ENCODE assay signal across 8 cellular contexts in genomic region chr9:33447404-33448158, GRCh38. TPM values are rescaled to one million over a fixed set of nuclear protein-coding genes. Genes with fewer than 3 reads are reported as not detected.
DNase-seq lines count a peak whose midpoint lies in the region; ATAC-seq, FAIRE-seq and TF ChIP-seq lines count a peak whose summit lies in the region.

Gene AQP3, minus strand, starts transcription at chr9:33447593. Its CDS starts 63 bp downstream, at chr9:33447530.

- peak; percentile 88 for ATAC-seq in SK-N-SH treated with all-trans-retinoic acid at 6 μM for 48 hours
- no peak for ATAC-seq in GM19395 (IDR thresholded peaks at IDR 0.05; ENCODE audit: unreplicated experiment)
- ATAC-seq in HG03571 (IDR thresholded peaks at IDR 0.05; ENCODE audit: unreplicated experiment): no peak

- 4% methylated on average over 48 of the region's 48 CpGs for WGBS in HUES64
- WGBS in sigmoid colon, 2 donors: 2 to 3% methylated on average over 48 of the region's 48 CpGs

- FAIRE-seq in GM12892 (lab: Jason Lieb, UNC): peak; percentile 64

- peak in 1 of 4 experiments; percentile 29 for TF ChIP-seq CTCF in sigmoid colon (IDR thresholded peaks at IDR 0.05)

- H3K4me3 ChIP-seq in HUES64 (ENCODE audit: low read length) (peak within 1 kb of the TSS; percentile 51), adipocyte (ENCODE audit: low read length) (peak within 1 kb of the TSS; percentile 86), sigmoid colon (peak within 1 kb of the TSS; percentile 28 to 56 (median 49))

- H3K36me3 ChIP-seq in HUES64 (ENCODE audit: insufficient read depth, low read length) (no peaks in the 10 kb centered on the region), adipocyte (ENCODE audit: control insufficient read depth, insufficient read depth, low read length, severe bottlenecking) (peaks cover 2% of the 10 kb centered on the region), sigmoid colon (no peaks in the 10 kb centered on the region)

- H3K27me3 ChIP-seq in HUES64 (ENCODE audit: insufficient read depth, low read length) (peaks cover 23% of the 10 kb centered on the region), adipocyte (replicated peaks; ENCODE audit: control insufficient read depth, insufficient read depth, low read length) (peaks cover 7% of the 10 kb centered on the region), sigmoid colon (no peaks in the 10 kb centered on the region)

- H3K27ac ChIP-seq in HUES64 (ENCODE audit: low read depth, low read length) (no peak within 1 kb of the TSS), sigmoid colon (peak within 1 kb of the TSS in 3 of 4 donors; percentile 27 to 53 (median 51))

- H3K9me3 ChIP-seq in HUES64 (ENCODE audit: insufficient read depth, low read depth, low read length): no peaks in the 10 kb centered on the region
- H3K9me3 ChIP-seq in adipocyte (ENCODE audit: control insufficient read depth, low read length): no peaks in the 10 kb centered on the region
- H3K9me3 ChIP-seq in sigmoid colon: no peaks in the 10 kb centered on the region

- TF ChIP-seq POLR2A in GM12892 (IDR thresholded peaks at IDR 0.05; ENCODE audit: low read depth, low read length) (no peak), sigmoid colon (IDR thresholded peaks at IDR 0.05) (no peak)

- intact Hi-C loops in sigmoid colon (cut with DNase I): loop anchor here (2.0 kb wide), 1 partner anchor 19 kb away; no protein-coding TSS in a partner anchor

- TF ChIP-seq EP300 in sigmoid colon (IDR thresholded peaks at IDR 0.05): no peak

- no peak within 1 kb of the TSS for H3K9ac ChIP-seq in HUES64 (ENCODE audit: low read depth, low read length)
- peak within 1 kb of the TSS; percentile 85 for H3K9ac ChIP-seq in adipocyte (ENCODE audit: low read length)

- DNase-seq in GM12892 (ENCODE audit: insufficient read length) (peak; percentile 58), adipocyte (ENCODE audit: low read depth) (peak; percentile 81), hypothalamus (lab: John Stamatoyannopoulos, UW) (peak in 26 of 51 donors; percentile 3 to 63 (median 22)), sigmoid colon (peak; percentile 80)

- H3K4me1 ChIP-seq in HUES64 (ENCODE audit: insufficient read depth, low read length) (peaks cover 9% of the 10 kb centered on the region; the same call in 1 of the 2 replicates), adipocyte (ENCODE audit: control insufficient read depth, insufficient read depth, low read length) (peaks cover 23% of the 10 kb centered on the region), sigmoid colon (peaks cover 0 to 15% (median 14%) of the 10 kb centered on the region in 4 donors)

TF ChIP-seq in SK-N-SH treated with all-trans-retinoic acid at 6 μM for 48 hours, 23 proteins besides CTCF, POLR2A, EP300 and RAD21:
- TF ChIP-seq GLIS3 (CRISPR knock-in tag; IDR thresholded peaks at IDR 0.05): no peak
- TF ChIP-seq CSRNP3 (CRISPR knock-in tag; IDR thresholded peaks at IDR 0.05): no peak
- no peak for TF ChIP-seq ZNF8 (CRISPR knock-in tag; IDR thresholded peaks at IDR 0.05)
- TF ChIP-seq TSHZ2 (CRISPR knock-in tag; IDR thresholded peaks at IDR 0.05): no peak
- TF ChIP-seq TOX (CRISPR knock-in tag; IDR thresholded peaks at IDR 0.05; ENCODE audit: borderline replicate concordance): no peak
- TF ChIP-seq CREB5 (CRISPR knock-in tag; IDR thresholded peaks at IDR 0.05; ENCODE audit: low read depth): no peak
- TF ChIP-seq PPARA (CRISPR knock-in tag; IDR thresholded peaks at IDR 0.05; ENCODE audit: borderline replicate concordance): no peak
- TF ChIP-seq ISL1 (CRISPR knock-in tag; IDR thresholded peaks at IDR 0.05): no peak
- TF ChIP-seq ARNTL (CRISPR knock-in tag; IDR thresholded peaks at IDR 0.05; ENCODE audit: borderline replicate concordance, low read depth): no peak
- TF ChIP-seq CSDC2 (CRISPR knock-in tag; IDR thresholded peaks at IDR 0.05): no peak
- TF ChIP-seq ESRRG (CRISPR knock-in tag; IDR thresholded peaks at IDR 0.05): no peak
- TF ChIP-seq ZNF70 (CRISPR knock-in tag; IDR thresholded peaks at IDR 0.05): no peak
- no peak for TF ChIP-seq ZFP30 (CRISPR knock-in tag; IDR thresholded peaks at IDR 0.05)
- TF ChIP-seq TCF4 (CRISPR knock-in tag; IDR thresholded peaks at IDR 0.05; ENCODE audit: borderline replicate concordance): no peak
- TF ChIP-seq ZFP3 (CRISPR knock-in tag; IDR thresholded peaks at IDR 0.05): no peak
- TF ChIP-seq PATZ1 (CRISPR knock-in tag; IDR thresholded peaks at IDR 0.05; ENCODE audit: borderline replicate concordance): no peak
- no peak for TF ChIP-seq ZC3H10 (CRISPR knock-in tag; IDR thresholded peaks at IDR 0.05)

RNA-seq across cellular contexts. Expression of gene AQP3, which starts in this region (rescaled TPM):
- polyA plus RNA-seq in GM12892 (2012; ENCODE audit: missing spikeins): 0.68 TPM
- 1.9 TPM for polyA plus RNA-seq in HUES64 (2013, experiment 1 of 2)
- 1.7 TPM for polyA plus RNA-seq in HUES64 (2013, experiment 2 of 2)
- total RNA-seq in sigmoid colon: 1 to 10 TPM; 3.0 to 6.9 (median 4.5) TPM
- polyA plus RNA-seq in sigmoid colon: 10 to 100 TPM in 1 of 3 donors, 1 to 10 TPM in 2; 1.6 to 13.6 (median 1.8) TPM

Comparison
In these comparisons a context has a peak if more than half of its experiments do, and no peak if none do; other contexts are left out.
1. DNase-seq: peak in every context shown above with its lines; median percentile 81 in adipocyte; 80 in sigmoid colon; 58 in GM12892; 22 in hypothalamus.